1 cellular context compared by ENCODE assay signal in genomic region chr1:160342953-160343869, GRCh38.
TF ChIP-seq lines count a peak whose summit lies in the region.

COPA (minus strand) TSS chr1:160343250; CDS start chr1:160343170, 80 bp downstream.
NCSTN (plus strand) TSS chr1:160343383; CDS start chr1:160343397, 14 bp downstream.

TF ChIP-seq in HepG2, 621 proteins besides CTCF, POLR2A, EP300 and RAD21 (continued from another document and continues in another):
- TF ChIP-seq ZNF142 (CRISPR knock-in tag; IDR thresholded peaks at IDR 0.05) (no peak), MXD4 (CRISPR knock-in tag; IDR thresholded peaks at IDR 0.05) (no peak), ADNP (CRISPR knock-in tag; IDR thresholded peaks at IDR 0.05) (no peak), TSC22D2 (CRISPR knock-in tag; IDR thresholded peaks at IDR 0.05; ENCODE audit: borderline replicate concordance) (no peak), ZNF749 (CRISPR knock-in tag; IDR thresholded peaks at IDR 0.05; ENCODE audit: borderline replicate concordance) (no peak), ZNF788 (CRISPR knock-in tag; IDR thresholded peaks at IDR 0.05; ENCODE audit: borderline replicate concordance) (peak; percentile 93), NFKB2 (CRISPR knock-in tag; IDR thresholded peaks at IDR 0.05; ENCODE audit: borderline replicate concordance) (peak; percentile 83; the same call in 1 of the 2 replicates), AFF4 (CRISPR knock-in tag; IDR thresholded peaks at IDR 0.05) (no peak), NCOA5 (CRISPR knock-in tag; IDR thresholded peaks at IDR 0.05) (no peak), BRCA1 (CRISPR knock-in tag; IDR thresholded peaks at IDR 0.05) (no peak; the same call in 1 of the 2 replicates), FOXK2 (IDR thresholded peaks at IDR 0.05) (no peak), ZNF616 (CRISPR knock-in tag; IDR thresholded peaks at IDR 0.05; ENCODE audit: low read depth) (no peak), ATF7-NPFF (CRISPR knock-in tag; IDR thresholded peaks at IDR 0.05; ENCODE audit: low read depth) (peak; percentile 29; the same call in 1 of the 2 replicates), CCDC6 (CRISPR knock-in tag; IDR thresholded peaks at IDR 0.05) (no peak; the same call in 1 of the 2 replicates), FOXK1 (CRISPR knock-in tag; IDR thresholded peaks at IDR 0.05; ENCODE audit: borderline replicate concordance, low read depth) (peak; percentile 94), ZNF609 (CRISPR knock-in tag; IDR thresholded peaks at IDR 0.05; ENCODE audit: borderline replicate concordance) (peak; percentile 33; the same call in 1 of the 2 replicates), REST (IDR thresholded peaks at IDR 0.05; ENCODE audit: borderline replicate concordance in 1 of 2, low read depth in 1 of 2, low read length in 2 of 2) (peak in 1 of 2 experiments; percentile 45; a peak in 1 of 4 replicates), NR2F2 (IDR thresholded peaks at IDR 0.05; ENCODE audit: borderline replicate concordance, low read depth) (no peak), ATF5 (CRISPR knock-in tag; IDR thresholded peaks at IDR 0.05; ENCODE audit: low read depth) (no peak), ATF1 (CRISPR knock-in tag; IDR thresholded peaks at IDR 0.05) (peak; percentile 82), HIVEP1 (CRISPR knock-in tag; IDR thresholded peaks at IDR 0.05) (peak; percentile 41), TAF15 (IDR thresholded peaks at IDR 0.05; ENCODE audit: low read depth, low read length, poor library complexity, severe bottlenecking) (peak; percentile 85), MXD1 (CRISPR knock-in tag; IDR thresholded peaks at IDR 0.05) (peak; percentile 72), ZNF180 (CRISPR knock-in tag; IDR thresholded peaks at IDR 0.05; ENCODE audit: borderline replicate concordance, low read depth) (no peak), TRIM24 (CRISPR knock-in tag; IDR thresholded peaks at IDR 0.05) (no peak), ATRX (CRISPR knock-in tag; IDR thresholded peaks at IDR 0.05; ENCODE audit: borderline replicate concordance) (no peak), ZNF737 (CRISPR knock-in tag; IDR thresholded peaks at IDR 0.05; ENCODE audit: borderline replicate concordance) (no peak), ZNF572 (CRISPR knock-in tag; IDR thresholded peaks at IDR 0.05) (0 out of 2 replicates have a peak, but pooled peaks have one; percentile 34), MXD3 (CRISPR knock-in tag; IDR thresholded peaks at IDR 0.05) (peak; percentile 40; the same call in 1 of the 2 replicates), ZNF256 (CRISPR knock-in tag; conservative IDR thresholded peaks at IDR 0.05) (no peak), ISL2 (CRISPR knock-in tag; IDR thresholded peaks at IDR 0.05) (0 out of 2 replicates have a peak, but pooled peaks have one; percentile 11), ARNTL (CRISPR knock-in tag; IDR thresholded peaks at IDR 0.05) (0 out of 2 replicates have a peak, but pooled peaks have one; percentile 43), SMARCC2 (IDR thresholded peaks at IDR 0.05) (no peak), ZNF761 (CRISPR knock-in tag; conservative IDR thresholded peaks at IDR 0.05) (peak; percentile 40; the same call in 1 of the 2 replicates), ZNF326 (CRISPR knock-in tag; IDR thresholded peaks at IDR 0.05; ENCODE audit: borderline replicate concordance) (no peak), MAZ (IDR thresholded peaks at IDR 0.05; ENCODE audit: borderline replicate concordance, low read depth, low read length) (peak; percentile 87), MAZ (CRISPR knock-in tag; IDR thresholded peaks at IDR 0.05; ENCODE audit: low read depth) (peak; percentile 82), ZNF569 (CRISPR knock-in tag; IDR thresholded peaks at IDR 0.05; ENCODE audit: borderline replicate concordance) (no peak), CHCHD3 (CRISPR knock-in tag; IDR thresholded peaks at IDR 0.05) (no peak), MAF1 (CRISPR knock-in tag; IDR thresholded peaks at IDR 0.05; ENCODE audit: borderline replicate concordance) (no peak), EHMT2 (IDR thresholded peaks at IDR 0.05; ENCODE audit: borderline replicate concordance, low read depth, low read length) (no peak), ZKSCAN1 (IDR thresholded peaks at IDR 0.05; ENCODE audit: low read length) (no peak), ZNF282 (IDR thresholded peaks at IDR 0.05; ENCODE audit: partially characterized antibody) (no peak), ZNF850 (CRISPR knock-in tag; conservative IDR thresholded peaks at IDR 0.05) (no peak), RFXANK (CRISPR knock-in tag; IDR thresholded peaks at IDR 0.05) (no peak), ZKSCAN5 (CRISPR knock-in tag; IDR thresholded peaks at IDR 0.05) (0 out of 2 replicates have a peak, but pooled peaks have one; percentile 33), ZNF556 (CRISPR knock-in tag; IDR thresholded peaks at IDR 0.05; ENCODE audit: borderline replicate concordance) (peak; percentile 92; the same call in 1 of the 2 replicates)
